10 cellular contexts compared by ENCODE assay signal in the genomic region with DNA sequence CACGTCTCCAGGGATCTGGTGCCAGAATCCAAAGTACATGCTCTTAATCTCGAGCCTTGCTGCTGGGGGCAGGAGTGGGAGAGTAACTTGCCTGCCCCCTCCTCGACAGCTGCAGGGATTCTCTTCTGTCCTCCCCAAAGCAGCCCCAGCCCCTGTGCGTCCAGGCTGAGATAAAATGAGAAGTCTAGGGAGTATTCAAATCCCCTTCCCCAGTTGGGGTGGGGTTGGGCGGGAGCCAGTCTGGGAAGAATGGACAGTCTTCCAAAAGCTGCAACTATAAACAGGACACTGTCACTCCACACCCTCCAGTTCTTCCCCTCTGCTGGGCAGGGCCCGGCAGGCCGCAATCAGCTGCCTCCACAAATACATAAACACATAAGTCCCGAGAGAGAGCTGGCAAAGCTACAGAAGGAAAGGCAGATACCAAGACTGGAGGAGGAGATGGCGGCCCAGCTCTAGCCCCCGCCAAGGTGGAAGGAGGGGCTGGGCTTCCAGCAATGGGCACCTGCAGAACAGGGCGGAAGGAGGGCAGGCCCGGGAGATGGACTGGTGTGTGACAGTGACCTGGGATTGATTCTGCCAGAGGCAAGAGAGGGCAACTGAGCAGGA. TPM values are rescaled to one million over a fixed set of nuclear protein-coding genes. Genes with fewer than 3 reads are reported as not detected.
DNase-seq lines count a peak whose midpoint lies in the region; ATAC-seq, FAIRE-seq and TF ChIP-seq lines count a peak whose summit lies in the region.
"Had no signal": no experiment of that assay in that cellular context is flagged by ENCODE, and none has a peak within 500 bp of the region (broad histone marks: within the 10 kb centered on the region; RNA-seq: fewer than 3 reads in every experiment).

No MANE protein-coding gene starts in this region.

- H3K9me3 ChIP-seq in H1 (ENCODE audit: insufficient read depth in 2 of 2, low read depth in 1 of 2, low read length in 1 of 2) (no peaks in the 10 kb centered on the region), left lung (no peaks in the 10 kb centered on the region), skeletal muscle tissue (ENCODE audit: control insufficient read depth in 3 of 3, low read length in 3 of 3) (no peaks in the 10 kb centered on the region)
- H3K9me3 ChIP-seq: pancreas had no signal

- no peak overlapping the region for H3K4ac ChIP-seq in H1 (replicated peaks; ENCODE audit: insufficient read length, low read depth, low read length)

- no peaks in the 10 kb centered on the region for H3K79me2 ChIP-seq in H1 (ENCODE audit: control insufficient read depth in 1 of 2, insufficient read depth in 2 of 2, low read length in 2 of 2)

- H2BK5ac ChIP-seq in H1 (ENCODE audit: low read depth, low read length): no peak overlapping the region

- H3K9ac ChIP-seq in H1 (replicated peaks in 1 of 4; ENCODE audit: extremely low read depth in 1 of 4, low read depth in 3 of 4, low read length in 3 of 4): no peak overlapping the region
- H3K9ac ChIP-seq in skeletal muscle tissue (ENCODE audit: low read depth in 1 of 3, low read length in 3 of 3): no peak overlapping the region

- no peak overlapping the region for H2BK20ac ChIP-seq in H1 (ENCODE audit: low read length)

- no peak overlapping the region for H3K56ac ChIP-seq in H1 (replicated peaks; ENCODE audit: insufficient read length, low read depth, low read length)

- POLR2A ChIA-PET in H1 (lab: Charles Lee; ENCODE audit: partially characterized antibody): interaction anchor here (1.0 kb wide), 1 partner anchor 10 kb away, joined by 3 read pairs; no protein-coding TSS in a partner anchor

- no peak for FAIRE-seq in H1 (lab: Jason Lieb, UNC)
- FAIRE-seq: pancreas had no signal

- H3K23ac ChIP-seq in H1 (ENCODE audit: insufficient read length): no peak overlapping the region

- H4K91ac ChIP-seq in H1 (replicated peaks; ENCODE audit: insufficient read length, low read length): no peak overlapping the region

- peak overlapping the region; percentile 80; the same call in 1 of the 2 replicates for H4K8ac ChIP-seq in H1 (ENCODE audit: extremely low read depth, insufficient read depth, low read length)

- intact Hi-C loops in left lung (cut with DNase I): no loop called here

- H3K36me3 ChIP-seq in H1 (ENCODE audit: control insufficient read depth in 2 of 4, insufficient read depth in 4 of 4, low read length in 3 of 4) (no peaks in the 10 kb centered on the region), left lung (no peaks in the 10 kb centered on the region), skeletal muscle tissue (ENCODE audit: control insufficient read depth in 3 of 3, insufficient read depth in 3 of 3, low read length in 3 of 3) (peaks cover 0 to 3% (median 0%) of the 10 kb centered on the region in 3 donors)
- H3K36me3 ChIP-seq: pancreas had no signal

- H3K79me1 ChIP-seq in H1 (ENCODE audit: low read depth, low read length): no peaks in the 10 kb centered on the region

- no peak overlapping the region for H2BK120ac ChIP-seq in H1 (replicated peaks; ENCODE audit: low read depth, low read length)

- TF ChIP-seq RAD21 in H1 (IDR thresholded peaks at IDR 0.05 in 1 of 2, conservative IDR thresholded peaks at IDR 0.05 in 1 of 2; ENCODE audit: low read depth in 2 of 2, low read length in 2 of 2): no peak

- no peaks in the 10 kb centered on the region for H4K20me1 ChIP-seq in H1 (replicated peaks in 1 of 2; ENCODE audit: control insufficient read depth in 1 of 2, insufficient read depth in 2 of 2, low read length in 2 of 2)

- no peak for TF ChIP-seq CTCF in H1 (IDR thresholded peaks at IDR 0.05; ENCODE audit: control extremely low read depth in 1 of 3, insufficient read depth in 1 of 3, low read depth in 1 of 3, low read length in 3 of 3)
- no peak for TF ChIP-seq CTCF in left lung (IDR thresholded peaks at IDR 0.05)

- no peak overlapping the region; the same call in 1 of the 2 replicates for H2BK12ac ChIP-seq in H1 (ENCODE audit: low read depth, low read length)

- TF ChIP-seq EP300 in H1 (IDR thresholded peaks at IDR 0.05; ENCODE audit: borderline replicate concordance in 1 of 2, low read depth in 2 of 2, low read length in 2 of 2): no peak

- H3K27ac ChIP-seq in H1 (ENCODE audit: low read depth, low read length) (no peak overlapping the region), left lung (peak overlapping the region; percentile 20 to 70), skeletal muscle tissue (ENCODE audit: low read depth, low read length) (peak overlapping the region; percentile 44)
- H3K27ac ChIP-seq: pancreas had no signal

- no peak overlapping the region for H2BK15ac ChIP-seq in H1 (ENCODE audit: low read length)

- no peak overlapping the region for H3K4me2 ChIP-seq in H1 (ENCODE audit: insufficient read depth in 1 of 2, low read depth in 2 of 2, low read length in 2 of 2)

- H3K4me3 ChIP-seq in H1 (ENCODE audit: extremely low read depth in 1 of 4, insufficient read depth in 2 of 4, low read depth in 3 of 4, low read length in 4 of 4) (no peak overlapping the region), left lung (no peak overlapping the region), skeletal muscle tissue (ENCODE audit: low read length in 3 of 3) (no peak overlapping the region)
- H3K4me3 ChIP-seq: pancreas had no signal

- H3K14ac ChIP-seq in H1 (ENCODE audit: insufficient read length): no peak overlapping the region

- CTCF ChIA-PET in H1 (lab: Charles Lee; ENCODE audit: partially characterized antibody): interaction anchor here (0.5 to 20.0 kb wide), 8 partner anchors 11 to 1026 kb away, joined by 3 to 176 read pairs (median 6); a partner anchor contains a TSS

- H4K5ac ChIP-seq in H1 (ENCODE audit: insufficient read length, low read depth, low read length): no peak overlapping the region

- no peaks in the 10 kb centered on the region; a peak in 1 of 7 replicates for H3K4me1 ChIP-seq in H1 (replicated peaks in 1 of 4; ENCODE audit: control insufficient read depth in 3 of 4, insufficient read depth in 4 of 4, low read length in 3 of 4)
- H3K4me1 ChIP-seq in left lung: peaks cover 27 to 30% of the 10 kb centered on the region in 2 donors
- H3K4me1 ChIP-seq in skeletal muscle tissue (ENCODE audit: control insufficient read depth in 3 of 3, insufficient read depth in 3 of 3, low read length in 3 of 3): peaks cover 31 to 44% (median 42%) of the 10 kb centered on the region in 3 donors

- ATAC-seq in left lung: peak; percentile 40

- 86% methylated on average over 10 of the region's 12 CpGs; no CpG with 5 or more reads in 1 of the 2 experiments for WGBS in H1 (ENCODE audit: extremely low coverage in 1 of 2, insufficient coverage in 1 of 2, insufficient read length in 1 of 2, insufficient replicate concordance in 2 of 2, low coverage in 1 of 2, low lambda C conversion rate in 2 of 2, missing lambda C conversion rate in 1 of 2), 2 experiments

- no peaks in the 10 kb centered on the region for H3K23me2 ChIP-seq in H1 (ENCODE audit: low read depth, low read length)

- no peak overlapping the region for H2AFZ ChIP-seq in H1 (ENCODE audit: low read length)

- no peaks in the 10 kb centered on the region for H3K27me3 ChIP-seq in H1 (replicated peaks in 1 of 4; ENCODE audit: control insufficient read depth in 3 of 4, extremely low read depth in 1 of 4, insufficient read depth in 3 of 4, low read length in 3 of 4)
- no peaks in the 10 kb centered on the region for H3K27me3 ChIP-seq in left lung
- H3K27me3 ChIP-seq in skeletal muscle tissue (ENCODE audit: control insufficient read depth in 3 of 3, insufficient read depth in 3 of 3, low read length in 3 of 3): no peaks in the 10 kb centered on the region
- H3K27me3 ChIP-seq: pancreas had no signal

- no peak overlapping the region for H3K18ac ChIP-seq in H1 (ENCODE audit: extremely low read depth, low read length)

- TF ChIP-seq POLR2A in H1 (IDR thresholded peaks at IDR 0.05; ENCODE audit: control extremely low read depth in 1 of 2, low read depth in 2 of 2, low read length in 2 of 2): no peak

- H2AK5ac ChIP-seq in H1 (ENCODE audit: low read depth, low read length): no peak overlapping the region

- DNase-seq in H4 (ENCODE audit: low spot score): peak; percentile 63
- no peak for DNase-seq in H1 (ENCODE audit: low read depth in 1 of 2, low spot score in 2 of 2)
- DNase-seq in left lung: peak in 1 of 2 donors; percentile 52
- DNase-seq in midbrain (lab: John Stamatoyannopoulos, UW): no peak
- no peak for DNase-seq in stimulated activated CD4-positive, alpha-beta T cell treated with anti-CD3 and anti-CD28 coated beads, Interleukin-2, amount 100 ng/mL, for 48 hours
- DNase-seq in iPS-NIHi11 (ENCODE audit: low spot score): no peak
- no peak for DNase-seq in cerebellar nuclear complex (lab: John Stamatoyannopoulos, UW)
- DNase-seq: NCI-H510A, pancreas had no signal

TF ChIP-seq in H1, 55 proteins besides CTCF, POLR2A, EP300 and RAD21 (continues in another document):
- TF ChIP-seq SIX5 (IDR thresholded peaks at IDR 0.05; ENCODE audit: low read depth, low read length) (no peak), TAF7 (optimal IDR thresholded peaks at IDR 0.05; ENCODE audit: borderline replicate concordance, low read depth, low read length) (no peak), YY1 (IDR thresholded peaks at IDR 0.05; ENCODE audit: low read depth, low read length) (no peak), RXRA (IDR thresholded peaks at IDR 0.05; ENCODE audit: insufficient read depth, low read depth, low read length) (no peak), MAFK (IDR thresholded peaks at IDR 0.05; ENCODE audit: low read depth, low read length) (no peak), TBP (IDR thresholded peaks at IDR 0.05; ENCODE audit: low read depth, low read length) (no peak), BCL11A (IDR thresholded peaks at IDR 0.05; ENCODE audit: low read depth in 2 of 2, low read length in 2 of 2) (no peak), CBX8 (IDR thresholded peaks at IDR 0.05; ENCODE audit: borderline replicate concordance, low read depth, low read length) (no peak), EGR1 (IDR thresholded peaks at IDR 0.05; ENCODE audit: borderline replicate concordance, low read depth, low read length) (no peak), POU5F1 (IDR thresholded peaks at IDR 0.05; ENCODE audit: low read depth, low read length) (no peak)

RNA-seq across cellular contexts. Expression of a gene that starts 12.7 kb away (rescaled TPM):
- 1.5 and 1.6 TPM in 2 replicates for total RNA-seq in H4 (2014; rRNA removed; shearing (Covaris generic))
- 0.59 and 0.89 TPM in 2 replicates for total RNA-seq in H1 (2021; fragmentation: NEBNext Ultra II Directional; extraction: Animal tissue kit (Norgen Biotek cat#: 25700))
- polyA plus RNA-seq in H1 (2011; rRNA removed): 0.48 and 0.67 TPM in 2 replicates
- 0.41 TPM for polyA plus RNA-seq in H1 (2011; cell fraction: cytosol; rRNA removed)
- polyA plus RNA-seq in H1 (2011; cell fraction: nucleus; rRNA removed): 1.7 TPM
- 0.46 to 0.62 TPM (median 0.55 TPM) in 4 replicates for polyA plus RNA-seq in H1 (2012, experiment 1 of 2)
- polyA plus RNA-seq in H1 (2012, experiment 2 of 2): 0.34 TPM
- polyA plus RNA-seq in H1 (2013, experiment 1 of 2): 0.32 TPM
- polyA plus RNA-seq in H1 (2013, experiment 2 of 2): 0.28 TPM
- 0.51 and 0.66 TPM in 2 replicates for polyA minus RNA-seq in H1 (2011; rRNA and poly(A)+ RNA removed)
- polyA minus RNA-seq in H1 (2011; cell fraction: cytosol; rRNA and poly(A)+ RNA removed): 0.73 TPM
- 1.4 TPM for polyA minus RNA-seq in H1 (2011; cell fraction: nucleus; rRNA and poly(A)+ RNA removed)
- total RNA-seq in left lung (100 to 1,000 TPM in 1 of 2 donors, 10 to 100 TPM in 1; 69.2 to 154 TPM), skeletal muscle tissue (12.0 TPM)
